ENCODE assay signal across 18 cellular contexts in the genomic region with DNA sequence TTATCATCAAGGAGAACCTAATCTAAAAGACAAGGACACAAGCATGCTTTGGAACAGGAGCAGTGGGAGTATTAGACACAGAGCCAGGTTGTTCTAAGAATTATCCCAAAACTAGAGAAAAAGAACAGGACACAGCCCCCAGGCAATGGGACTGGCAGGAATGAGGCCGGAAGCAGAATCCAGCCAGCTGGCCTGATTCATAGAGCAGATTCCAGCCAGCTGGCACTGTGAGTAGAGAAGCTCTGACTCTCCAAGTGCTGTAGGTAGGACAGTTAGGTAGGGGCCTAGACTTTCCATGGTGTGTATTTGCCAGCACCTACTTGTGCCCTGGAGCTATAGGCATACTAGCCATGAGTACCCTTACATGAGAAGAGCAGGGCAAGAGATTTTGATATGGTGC. TPM values are rescaled to one million over a fixed set of nuclear protein-coding genes. Genes with fewer than 3 reads are reported as not detected.
DNase-seq lines count a peak whose midpoint lies in the region; ATAC-seq and TF ChIP-seq lines count a peak whose summit lies in the region.
"Had no signal": no experiment of that assay in that cellular context is flagged by ENCODE, and none has a peak within 500 bp of the region (broad histone marks: within the 10 kb centered on the region; RNA-seq: fewer than 3 reads in every experiment).

No MANE protein-coding gene starts in this region.

- no peaks in the 10 kb centered on the region for H3K79me1 ChIP-seq in mesenchymal stem cell (replicated peaks; ENCODE audit: low read length, poor library complexity, severe bottlenecking)

- H3K14ac ChIP-seq in mesenchymal stem cell (ENCODE audit: low read length in 2 of 2), result no peak overlapping the region

- peaks cover 49 to 55% of the 10 kb centered on the region in 2 donors for H3K27me3 Mint-ChIP-seq in stimulated activated naive B cell treated with anti-CD40 and anti-IgM and Interleukin-4, amounts not matched to agents 10 μg/mL and 1 μg/mL and 100 μg/mL, for 72 hours

- 86% methylated on average over 1 of the region's 1 CpG for WGBS in mesenchymal stem cell

- POLR2A ChIA-PET in RWPE1 (lab: Yijun Ruan, JAX; ENCODE audit: low non-redundant PET), result no interaction called here

- DNase-seq in DMS 273 (lab: John Stamatoyannopoulos, UW; ENCODE audit: unreplicated experiment) (peak; percentile 1), DMS 273 treated with DMSO at 0.1 percent for 48 hours (lab: John Stamatoyannopoulos, UW) (no peak), RWPE1 (ENCODE audit: low spot score) (peak; percentile 30), epithelial cell of prostate (ENCODE audit: low read depth, low spot score) (no peak), mesenchymal stem cell (no peak), 8988T (no peak)
- DNase-seq in activated naive CD4-positive, alpha-beta T cell treated with anti-CD3 and anti-CD28 coated beads, Interleukin-2, amount 50 U/mL, for 72 hours (ENCODE audit: low spot score in 2 of 2), result no peak
- no peak for DNase-seq in stimulated activated naive B cell treated with anti-CD40 and anti-IgM and Interleukin-4, amounts not matched to agents 10 μg/mL and 1 μg/mL and 100 μg/mL, for 72 hours
- DNase-seq: Caco-2; CD4-positive, alpha-beta T cell; NCI-H1105 treated with DMSO at 0.1 percent for 48 hours; NCI-H187; NCI-H2107; NCI-H2227 treated with DMSO at 0.1 percent for 48 hours; NCI-H524 treated with DMSO at 0.1 percent for 48 hours; SHP77 had no signal

- CTCF ChIA-PET in RWPE1 (lab: Yijun Ruan, JAX), result no interaction called here

- H3K27me3 ChIP-seq in mesenchymal stem cell (ENCODE audit: control insufficient read depth in 1 of 2, insufficient read depth in 1 of 2, low read length in 2 of 2), result peaks cover 12 to 16% of the 10 kb centered on the region in 2 experiments

- H3K23ac ChIP-seq in mesenchymal stem cell (ENCODE audit: low read length in 2 of 2), result no peak overlapping the region

- H3K9me3 ChIP-seq in mesenchymal stem cell (ENCODE audit: control insufficient read depth, low read length), result peaks cover 12% of the 10 kb centered on the region

- no peak overlapping the region for H2BK12ac ChIP-seq in mesenchymal stem cell (ENCODE audit: low read length in 2 of 2)

- H2BK5ac ChIP-seq in mesenchymal stem cell (ENCODE audit: low read depth, low read length, poor library complexity, severe bottlenecking), result no peak overlapping the region

- H3K36me3 Mint-ChIP-seq in activated naive CD4-positive, alpha-beta T cell treated with anti-CD3 and anti-CD28 coated beads, Interleukin-2, amount 50 U/mL, for 72 hours, result peaks cover 18 to 19% of the 10 kb centered on the region in 2 donors
- peaks cover 7 to 15% of the 10 kb centered on the region in 2 donors for H3K36me3 Mint-ChIP-seq in stimulated activated naive B cell treated with anti-CD40 and anti-IgM and Interleukin-4, amounts not matched to agents 10 μg/mL and 1 μg/mL and 100 μg/mL, for 72 hours

- no peak overlapping the region for H2BK15ac ChIP-seq in mesenchymal stem cell (ENCODE audit: low read depth, poor library complexity, severe bottlenecking)

- no peak overlapping the region for H4K8ac ChIP-seq in mesenchymal stem cell (ENCODE audit: low read length)

- H3K4me3 ChIP-seq in mesenchymal stem cell (ENCODE audit: insufficient read depth in 1 of 2, low read depth in 1 of 2, low read length in 2 of 2), result no peak overlapping the region
- H3K4me3 ChIP-seq: SK-N-MC had no signal

- TF ChIP-seq CTCF in RWPE1 (conservative IDR thresholded peaks at IDR 0.05; ENCODE audit: low read depth), result no peak

- no peak overlapping the region for H3K18ac ChIP-seq in mesenchymal stem cell (ENCODE audit: low read depth in 1 of 2, low read length in 2 of 2)

- H2AFZ ChIP-seq in mesenchymal stem cell (ENCODE audit: low read depth, low read length), result no peak overlapping the region

- H4K91ac ChIP-seq in mesenchymal stem cell (ENCODE audit: low read length), result no peak overlapping the region

- no peak overlapping the region for H3K27ac Mint-ChIP-seq in activated naive CD4-positive, alpha-beta T cell treated with anti-CD3 and anti-CD28 coated beads, Interleukin-2, amount 50 U/mL, for 72 hours
- H3K27ac Mint-ChIP-seq in stimulated activated naive B cell treated with anti-CD40 and anti-IgM and Interleukin-4, amounts not matched to agents 10 μg/mL and 1 μg/mL and 100 μg/mL, for 72 hours, result no peak overlapping the region
- H3K27ac Mint-ChIP-seq: CD4-positive, alpha-beta T cell had no signal

- H3K4me1 ChIP-seq in mesenchymal stem cell (ENCODE audit: control insufficient read depth, insufficient read depth, low read depth, low read length), result no peaks in the 10 kb centered on the region
- H3K4me1 ChIP-seq: Caco-2 had no signal

- H3K36me3 ChIP-seq in mesenchymal stem cell (ENCODE audit: control insufficient read depth in 1 of 2, insufficient read depth in 2 of 2, low read depth in 1 of 2, low read length in 2 of 2), result no peaks in the 10 kb centered on the region

- no peak for ATAC-seq in activated naive CD4-positive, alpha-beta T cell treated with anti-CD3 and anti-CD28 coated beads, Interleukin-2, amount 50 U/mL, for 72 hours
- no peak for ATAC-seq in stimulated activated naive B cell treated with anti-CD40 and anti-IgM and Interleukin-4, amounts not matched to agents 10 μg/mL and 1 μg/mL and 100 μg/mL, for 72 hours (replicated peaks)

- H3K4ac ChIP-seq in mesenchymal stem cell (ENCODE audit: low read depth in 1 of 2, low read length in 2 of 2), result no peak overlapping the region

- no peak overlapping the region for H3K9ac ChIP-seq in mesenchymal stem cell (ENCODE audit: low read length)

- H2BK120ac ChIP-seq in mesenchymal stem cell (ENCODE audit: low read depth, low read length), result no peak overlapping the region

- H3K4me3 Mint-ChIP-seq in stimulated activated naive B cell treated with anti-CD40 and anti-IgM and Interleukin-4, amounts not matched to agents 10 μg/mL and 1 μg/mL and 100 μg/mL, for 72 hours, result no peak overlapping the region
- H3K4me3 Mint-ChIP-seq: CD4-positive, alpha-beta T cell had no signal

- no peak overlapping the region for H3K4me2 ChIP-seq in mesenchymal stem cell (ENCODE audit: low read length, poor library complexity, severe bottlenecking)

- H3K27ac ChIP-seq in RWPE1 (peak overlapping the region; percentile 80), epithelial cell of prostate (peak overlapping the region; percentile 14), mesenchymal stem cell (ENCODE audit: low read length, poor library complexity, severe bottlenecking) (no peak overlapping the region)
- H3K27ac ChIP-seq: 22Rv1, SK-N-MC had no signal

- H2AK5ac ChIP-seq in mesenchymal stem cell (ENCODE audit: low read length, severe bottlenecking), result no peak overlapping the region

- no peaks in the 10 kb centered on the region for H3K4me1 Mint-ChIP-seq in stimulated activated naive B cell treated with anti-CD40 and anti-IgM and Interleukin-4, amounts not matched to agents 10 μg/mL and 1 μg/mL and 100 μg/mL, for 72 hours

- peaks cover 14 to 17% of the 10 kb centered on the region in 2 donors for H3K9me3 Mint-ChIP-seq in activated naive CD4-positive, alpha-beta T cell treated with anti-CD3 and anti-CD28 coated beads, Interleukin-2, amount 50 U/mL, for 72 hours
- peaks cover 18 to 22% of the 10 kb centered on the region in 2 donors for H3K9me3 Mint-ChIP-seq in stimulated activated naive B cell treated with anti-CD40 and anti-IgM and Interleukin-4, amounts not matched to agents 10 μg/mL and 1 μg/mL and 100 μg/mL, for 72 hours

RNA-seq across cellular contexts. Expression of gene RAB18, which starts 13.3 kb away (rescaled TPM):
- 76.5 TPM for polyA plus RNA-seq in mesenchymal stem cell (2013, experiment 1 of 2)
- polyA plus RNA-seq in mesenchymal stem cell (2013, experiment 2 of 2), result 74.8 TPM
- total RNA-seq in activated naive CD4-positive, alpha-beta T cell treated with anti-CD3 and anti-CD28 coated beads, Interleukin-2, amount 50 U/mL, for 72 hours, result 10 to 100 TPM; 46.5 to 53.6 TPM

Comparison
In these comparisons a context has a peak if more than half of its experiments do, and no peak if none do; other contexts are left out.
1. DNase-seq: peak in DMS 273 (single experiment) and RWPE1 (single experiment); none in DMS 273 treated with DMSO at 0.1 percent for 48 hours (single experiment), epithelial cell of prostate (single experiment), mesenchymal stem cell (single experiment), activated naive CD4-positive, alpha-beta T cell treated with anti-CD3 and anti-CD28 coated beads, Interleukin-2, amount 50 U/mL, for 72 hours (0 of 2), stimulated activated naive B cell treated with anti-CD40 and anti-IgM and Interleukin-4, amounts not matched to agents 10 μg/mL and 1 μg/mL and 100 μg/mL, for 72 hours (single experiment) and 8988T (single experiment).